ENCODE assay signal across 9 cellular contexts in genomic region chr19:38059897-38060296, GRCh38.
DNase-seq lines count a peak whose midpoint lies in the region; ATAC-seq and TF ChIP-seq lines count a peak whose summit lies in the region.
"Had no signal": no experiment of that assay in that cellular context is flagged by ENCODE, and none has a peak within 500 bp of the region (broad histone marks: within the 10 kb centered on the region; RNA-seq: fewer than 3 reads in every experiment).

No MANE protein-coding gene starts in this region.

- TF ChIP-seq CTCF in VCaP (conservative IDR thresholded peaks at IDR 0.05), result no peak
- no peak for TF ChIP-seq CTCF in osteoblast (IDR thresholded peaks at IDR 0.05; ENCODE audit: extremely low read depth, low read depth, low read length)

- peak overlapping the region; percentile 93 for H3K27ac Mint-ChIP-seq in activated CD4-positive, alpha-beta T cell treated with anti-CD3 and anti-CD28 coated beads for 36 hours
- H3K27ac Mint-ChIP-seq: natural killer cell treated with Interleukin-12 subunit alpha and Interleukin-12 subunit beta and Interleukin-15 and Interleukin-18, amount 100 ng/mL, for 72 hours had no signal

- no peaks in the 10 kb centered on the region for H3K36me3 Mint-ChIP-seq in activated CD4-positive, alpha-beta T cell treated with anti-CD3 and anti-CD28 coated beads for 36 hours (ENCODE audit: low read depth)
- H3K36me3 Mint-ChIP-seq: natural killer cell treated with Interleukin-12 subunit alpha and Interleukin-12 subunit beta and Interleukin-15 and Interleukin-18, amount 100 ng/mL, for 72 hours had no signal

- peak overlapping the region; percentile 2 for H3K4me3 ChIP-seq in endocrine pancreas (ENCODE audit: control insufficient read depth, insufficient read depth, low read length)
- no peak overlapping the region for H3K4me3 ChIP-seq in thymus (ENCODE audit: low read length)
- no peak overlapping the region for H3K4me3 ChIP-seq in osteoblast (ENCODE audit: insufficient read depth, low read length)

- H3K27me3 Mint-ChIP-seq in activated CD4-positive, alpha-beta T cell treated with anti-CD3 and anti-CD28 coated beads for 36 hours, result no peaks in the 10 kb centered on the region
- H3K27me3 Mint-ChIP-seq: natural killer cell treated with Interleukin-12 subunit alpha and Interleukin-12 subunit beta and Interleukin-15 and Interleukin-18, amount 100 ng/mL, for 72 hours had no signal

- no peak overlapping the region for H3K4me3 Mint-ChIP-seq in activated CD4-positive, alpha-beta T cell treated with anti-CD3 and anti-CD28 coated beads for 36 hours
- H3K4me3 Mint-ChIP-seq: natural killer cell treated with Interleukin-12 subunit alpha and Interleukin-12 subunit beta and Interleukin-15 and Interleukin-18, amount 100 ng/mL, for 72 hours had no signal

- H4K20me1 ChIP-seq in osteoblast (ENCODE audit: insufficient read depth, low read length), result no peaks in the 10 kb centered on the region

- peak; percentile 79 for DNase-seq in activated CD4-positive, alpha-beta T cell treated with anti-CD3 and anti-CD28 coated beads for 36 hours
- no peak for DNase-seq in activated CD4-positive, alpha-beta T cell treated with anti-CD3 and anti-CD28 coated beads for 1 hour
- no peak for DNase-seq in NCI-H1105 (lab: John Stamatoyannopoulos, UW)
- DNase-seq in NCI-H226, result no peak
- DNase-seq in osteoblast (ENCODE audit: insufficient read length, low spot score, missing footprints), result no peak

- no peaks in the 10 kb centered on the region for H3K36me3 ChIP-seq in endocrine pancreas (ENCODE audit: control insufficient read depth, insufficient read depth, low read length)
- no peaks in the 10 kb centered on the region for H3K36me3 ChIP-seq in thymus (ENCODE audit: control insufficient read depth, insufficient read depth)
- H3K36me3 ChIP-seq in osteoblast (ENCODE audit: insufficient read depth, low read length), result peaks cover 1% of the 10 kb centered on the region

- peak overlapping the region; percentile 100 for H3K27ac ChIP-seq in VCaP
- peak overlapping the region; percentile 31 for H3K27ac ChIP-seq in thymus (ENCODE audit: low read depth)
- H3K27ac ChIP-seq in osteoblast (ENCODE audit: low read depth, low read length), result no peak overlapping the region

- peak; percentile 96 for ATAC-seq in activated CD4-positive, alpha-beta T cell treated with anti-CD3 and anti-CD28 coated beads for 36 hours

- intact Hi-C loops in activated CD4-positive, alpha-beta T cell treated with anti-CD3 and anti-CD28 coated beads for 36 hours (cut with DNase I, micrococcal nuclease), result loop anchor here (1.0 kb wide), 2 partner anchors 11 to 21 kb away; no protein-coding TSS in a partner anchor

- POLR2A ChIA-PET in activated CD4-positive, alpha-beta T cell treated with anti-CD3 and anti-CD28 coated beads for 36 hours (lab: Charles Lee), result interaction anchor here (0.7 to 1.7 kb wide), 3 partner anchors 11 to 56 kb away, joined by 3 to 6 read pairs (median 4); no protein-coding TSS in a partner anchor

- H3K4me1 Mint-ChIP-seq in activated CD4-positive, alpha-beta T cell treated with anti-CD3 and anti-CD28 coated beads for 36 hours, result peaks cover 11% of the 10 kb centered on the region

- H3K27me3 ChIP-seq in endocrine pancreas (ENCODE audit: control insufficient read depth, insufficient read depth, low read length) (no peaks in the 10 kb centered on the region), thymus (ENCODE audit: control insufficient read depth, insufficient read depth) (no peaks in the 10 kb centered on the region), osteoblast (ENCODE audit: insufficient read depth, low read length) (no peaks in the 10 kb centered on the region)

- 58% methylated on average over 7 of the region's 7 CpGs for WGBS in thymus

- no peak overlapping the region for H3K4me2 ChIP-seq in osteoblast (ENCODE audit: insufficient read depth, low read length)

- H3K9me3 ChIP-seq in endocrine pancreas (ENCODE audit: control insufficient read depth, low read length) (no peaks in the 10 kb centered on the region), thymus (ENCODE audit: control insufficient read depth) (peaks cover 2% of the 10 kb centered on the region), osteoblast (ENCODE audit: low read depth, low read length) (no peaks in the 10 kb centered on the region)

- no peaks in the 10 kb centered on the region for H3K4me1 ChIP-seq in endocrine pancreas (ENCODE audit: control insufficient read depth, insufficient read depth, low read length)
- H3K4me1 ChIP-seq in thymus (ENCODE audit: control insufficient read depth, insufficient read depth, low read length), result peaks cover 5% of the 10 kb centered on the region
- peaks cover 10% of the 10 kb centered on the region for H3K4me1 ChIP-seq in osteoblast (ENCODE audit: insufficient read depth, low read length)

- no peaks in the 10 kb centered on the region for H3K9me3 Mint-ChIP-seq in activated CD4-positive, alpha-beta T cell treated with anti-CD3 and anti-CD28 coated beads for 36 hours (ENCODE audit: low read depth)
- H3K9me3 Mint-ChIP-seq: natural killer cell treated with Interleukin-12 subunit alpha and Interleukin-12 subunit beta and Interleukin-15 and Interleukin-18, amount 100 ng/mL, for 72 hours had no signal

- peaks cover 70% of the 10 kb centered on the region for H3K79me2 ChIP-seq in osteoblast (ENCODE audit: insufficient read depth, low read length)

- no peak overlapping the region for H3K9ac ChIP-seq in endocrine pancreas (ENCODE audit: control insufficient read depth, insufficient read depth, low read length)

- no peak overlapping the region for H2AFZ ChIP-seq in osteoblast (ENCODE audit: low read length)

- CTCF ChIA-PET in activated CD4-positive, alpha-beta T cell treated with anti-CD3 and anti-CD28 coated beads for 36 hours (lab: Charles Lee), result interaction anchor here (0.6 to 2.1 kb wide), 7 partner anchors 10 to 158 kb away, joined by 3 to 10 read pairs (median 3); no protein-coding TSS in a partner anchor
